ENCODE assay signal across 1 cellular context in genomic region chr22:31611065-31611760, GRCh38.
TF ChIP-seq lines count a peak whose summit lies in the region.

No MANE protein-coding gene starts in this region.

TF ChIP-seq in WTC11, 78 proteins besides CTCF, POLR2A, EP300 and RAD21 (continued from another document):
- TF ChIP-seq E2F4 (CRISPR knock-in tag; IDR thresholded peaks at IDR 0.05; ENCODE audit: borderline replicate concordance, low read depth) = no peak
- no peak for TF ChIP-seq HMGA2 (CRISPR knock-in tag; IDR thresholded peaks at IDR 0.05)
- TF ChIP-seq ZNF532 (CRISPR knock-in tag; IDR thresholded peaks at IDR 0.05; ENCODE audit: borderline replicate concordance) = no peak
